ENCODE assay signal across 1 cellular context in the genomic region with DNA sequence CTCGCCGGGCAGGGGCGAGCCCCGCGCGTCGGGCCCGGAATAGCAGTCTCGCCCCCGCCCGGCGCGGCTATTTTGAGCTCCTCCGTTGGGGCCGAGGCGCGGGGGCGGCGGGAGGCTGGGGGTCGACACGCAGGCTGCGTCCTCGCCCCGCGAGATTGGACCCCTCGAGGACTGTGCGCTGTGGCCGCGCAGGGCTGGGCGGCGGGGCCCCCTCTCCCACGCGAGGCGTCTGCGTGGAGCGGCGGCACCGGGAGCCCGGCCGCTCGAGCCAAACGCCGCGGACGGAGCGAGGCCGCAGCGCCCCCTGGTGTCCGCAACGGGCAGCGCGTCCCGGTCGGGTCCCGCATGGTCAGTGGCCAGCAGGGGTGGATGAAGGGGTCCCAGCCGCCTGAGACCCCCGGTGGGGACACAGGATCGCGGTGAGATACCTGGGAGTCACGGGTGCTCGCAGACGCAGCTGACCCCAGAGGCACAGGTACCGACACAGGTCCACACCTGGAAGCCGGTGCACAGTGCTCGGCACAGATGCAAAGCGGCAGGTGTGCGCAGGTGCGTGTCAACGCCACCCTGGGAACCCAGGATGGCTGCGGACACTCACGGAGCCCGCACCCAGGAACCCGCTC.
A peak's percentile ranks its signal among the peaks of the same experiment; 100 is the strongest.
TF ChIP-seq lines count a peak whose summit lies in the region.

No MANE protein-coding gene starts in this region.

TF ChIP-seq in GM12878, 131 proteins besides CTCF, POLR2A, EP300 and RAD21 (continues in another document):
- no peak for TF ChIP-seq E2F8 (IDR thresholded peaks at IDR 0.05; ENCODE audit: low read depth, partially characterized antibody)
- no peak for TF ChIP-seq MTA3 (IDR thresholded peaks at IDR 0.05; ENCODE audit: borderline replicate concordance, low read length)
- TF ChIP-seq, protein P1, sequence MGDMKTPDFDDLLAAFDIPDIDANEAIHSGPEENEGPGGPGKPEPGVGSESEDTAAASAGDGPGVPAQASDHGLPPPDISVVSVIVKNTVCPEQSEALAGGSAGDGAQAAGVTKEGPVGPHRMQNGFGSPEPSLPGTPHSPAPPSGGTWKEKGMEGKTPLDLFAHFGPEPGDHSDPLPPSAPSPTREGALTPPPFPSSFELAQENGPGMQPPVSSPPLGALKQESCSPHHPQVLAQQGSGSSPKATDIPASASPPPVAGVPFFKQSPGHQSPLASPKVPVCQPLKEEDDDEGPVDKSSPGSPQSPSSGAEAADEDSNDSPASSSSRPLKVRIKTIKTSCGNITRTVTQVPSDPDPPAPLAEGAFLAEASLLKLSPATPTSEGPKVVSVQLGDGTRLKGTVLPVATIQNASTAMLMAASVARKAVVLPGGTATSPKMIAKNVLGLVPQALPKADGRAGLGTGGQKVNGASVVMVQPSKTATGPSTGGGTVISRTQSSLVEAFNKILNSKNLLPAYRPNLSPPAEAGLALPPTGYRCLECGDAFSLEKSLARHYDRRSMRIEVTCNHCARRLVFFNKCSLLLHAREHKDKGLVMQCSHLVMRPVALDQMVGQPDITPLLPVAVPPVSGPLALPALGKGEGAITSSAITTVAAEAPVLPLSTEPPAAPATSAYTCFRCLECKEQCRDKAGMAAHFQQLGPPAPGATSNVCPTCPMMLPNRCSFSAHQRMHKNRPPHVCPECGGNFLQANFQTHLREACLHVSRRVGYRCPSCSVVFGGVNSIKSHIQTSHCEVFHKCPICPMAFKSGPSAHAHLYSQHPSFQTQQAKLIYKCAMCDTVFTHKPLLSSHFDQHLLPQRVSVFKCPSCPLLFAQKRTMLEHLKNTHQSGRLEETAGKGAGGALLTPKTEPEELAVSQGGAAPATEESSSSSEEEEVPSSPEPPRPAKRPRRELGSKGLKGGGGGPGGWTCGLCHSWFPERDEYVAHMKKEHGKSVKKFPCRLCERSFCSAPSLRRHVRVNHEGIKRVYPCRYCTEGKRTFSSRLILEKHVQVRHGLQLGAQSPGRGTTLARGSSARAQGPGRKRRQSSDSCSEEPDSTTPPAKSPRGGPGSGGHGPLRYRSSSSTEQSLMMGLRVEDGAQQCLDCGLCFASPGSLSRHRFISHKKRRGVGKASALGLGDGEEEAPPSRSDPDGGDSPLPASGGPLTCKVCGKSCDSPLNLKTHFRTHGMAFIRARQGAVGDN (IDR thresholded peaks at IDR 0.05): peak; percentile 73
- no peak for TF ChIP-seq CBX3 (IDR thresholded peaks at IDR 0.05; ENCODE audit: borderline replicate concordance, low read depth)
- no peak for TF ChIP-seq TCF7 (IDR thresholded peaks at IDR 0.05; ENCODE audit: borderline replicate concordance)
- TF ChIP-seq SREBF1 (IDR thresholded peaks at IDR 0.05; ENCODE audit: low read length): no peak
- no peak for TF ChIP-seq NR2C2 (IDR thresholded peaks at IDR 0.05; ENCODE audit: borderline replicate concordance, control insufficient read depth, insufficient read length, low read depth)
- TF ChIP-seq SMAD5 (IDR thresholded peaks at IDR 0.05; ENCODE audit: low read depth): no peak
- TF ChIP-seq YBX1 (IDR thresholded peaks at IDR 0.05): no peak
- peak; percentile 86; the same call in 1 of the 2 replicates for TF ChIP-seq ZNF217 (IDR thresholded peaks at IDR 0.05)
- TF ChIP-seq, protein P2, sequence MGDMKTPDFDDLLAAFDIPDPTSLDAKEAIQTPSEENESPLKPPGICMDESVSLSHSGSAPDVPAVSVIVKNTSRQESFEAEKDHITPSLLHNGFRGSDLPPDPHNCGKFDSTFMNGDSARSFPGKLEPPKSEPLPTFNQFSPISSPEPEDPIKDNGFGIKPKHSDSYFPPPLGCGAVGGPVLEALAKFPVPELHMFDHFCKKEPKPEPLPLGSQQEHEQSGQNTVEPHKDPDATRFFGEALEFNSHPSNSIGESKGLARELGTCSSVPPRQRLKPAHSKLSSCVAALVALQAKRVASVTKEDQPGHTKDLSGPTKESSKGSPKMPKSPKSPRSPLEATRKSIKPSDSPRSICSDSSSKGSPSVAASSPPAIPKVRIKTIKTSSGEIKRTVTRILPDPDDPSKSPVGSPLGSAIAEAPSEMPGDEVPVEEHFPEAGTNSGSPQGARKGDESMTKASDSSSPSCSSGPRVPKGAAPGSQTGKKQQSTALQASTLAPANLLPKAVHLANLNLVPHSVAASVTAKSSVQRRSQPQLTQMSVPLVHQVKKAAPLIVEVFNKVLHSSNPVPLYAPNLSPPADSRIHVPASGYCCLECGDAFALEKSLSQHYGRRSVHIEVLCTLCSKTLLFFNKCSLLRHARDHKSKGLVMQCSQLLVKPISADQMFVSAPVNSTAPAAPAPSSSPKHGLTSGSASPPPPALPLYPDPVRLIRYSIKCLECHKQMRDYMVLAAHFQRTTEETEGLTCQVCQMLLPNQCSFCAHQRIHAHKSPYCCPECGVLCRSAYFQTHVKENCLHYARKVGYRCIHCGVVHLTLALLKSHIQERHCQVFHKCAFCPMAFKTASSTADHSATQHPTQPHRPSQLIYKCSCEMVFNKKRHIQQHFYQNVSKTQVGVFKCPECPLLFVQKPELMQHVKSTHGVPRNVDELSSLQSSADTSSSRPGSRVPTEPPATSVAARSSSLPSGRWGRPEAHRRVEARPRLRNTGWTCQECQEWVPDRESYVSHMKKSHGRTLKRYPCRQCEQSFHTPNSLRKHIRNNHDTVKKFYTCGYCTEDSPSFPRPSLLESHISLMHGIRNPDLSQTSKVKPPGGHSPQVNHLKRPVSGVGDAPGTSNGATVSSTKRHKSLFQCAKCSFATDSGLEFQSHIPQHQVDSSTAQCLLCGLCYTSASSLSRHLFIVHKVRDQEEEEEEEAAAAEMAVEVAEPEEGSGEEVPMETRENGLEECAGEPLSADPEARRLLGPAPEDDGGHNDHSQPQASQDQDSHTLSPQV (IDR thresholded peaks at IDR 0.05): peak; percentile 86; the same call in 1 of the 2 replicates
- TF ChIP-seq JUND (IDR thresholded peaks at IDR 0.05; ENCODE audit: low read depth, low read length): no peak
- TF ChIP-seq, protein P3, sequence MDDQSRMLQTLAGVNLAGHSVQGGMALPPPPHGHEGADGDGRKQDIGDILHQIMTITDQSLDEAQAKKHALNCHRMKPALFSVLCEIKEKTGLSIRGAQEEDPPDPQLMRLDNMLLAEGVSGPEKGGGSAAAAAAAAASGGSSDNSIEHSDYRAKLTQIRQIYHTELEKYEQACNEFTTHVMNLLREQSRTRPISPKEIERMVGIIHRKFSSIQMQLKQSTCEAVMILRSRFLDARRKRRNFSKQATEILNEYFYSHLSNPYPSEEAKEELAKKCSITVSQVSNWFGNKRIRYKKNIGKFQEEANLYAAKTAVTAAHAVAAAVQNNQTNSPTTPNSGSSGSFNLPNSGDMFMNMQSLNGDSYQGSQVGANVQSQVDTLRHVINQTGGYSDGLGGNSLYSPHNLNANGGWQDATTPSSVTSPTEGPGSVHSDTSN (IDR thresholded peaks at IDR 0.05; ENCODE audit: insufficient replicate concordance, low read depth, low read length): no peak
- TF ChIP-seq RB1 (IDR thresholded peaks at IDR 0.05; ENCODE audit: borderline replicate concordance): peak; percentile 80; the same call in 1 of the 2 replicates
- no peak for TF ChIP-seq IRF4 (IDR thresholded peaks at IDR 0.05; ENCODE audit: low read depth, low read length)
- TF ChIP-seq NR2C1 (IDR thresholded peaks at IDR 0.05): peak; percentile 46; the same call in 1 of the 2 replicates
- TF ChIP-seq CHD2 (IDR thresholded peaks at IDR 0.05; ENCODE audit: borderline replicate concordance, low read depth, low read length): no peak
- TF ChIP-seq MYB (IDR thresholded peaks at IDR 0.05; ENCODE audit: borderline replicate concordance, low read depth, low read length): no peak
- TF ChIP-seq EED (IDR thresholded peaks at IDR 0.05; ENCODE audit: low read depth): no peak
- TF ChIP-seq SMAD1 (IDR thresholded peaks at IDR 0.05; ENCODE audit: low read depth, partially characterized antibody): no peak
- TF ChIP-seq KDM1A (IDR thresholded peaks at IDR 0.05; ENCODE audit: borderline replicate concordance): no peak
- no peak for TF ChIP-seq ESRRA (IDR thresholded peaks at IDR 0.05; ENCODE audit: low read length)
- TF ChIP-seq MXI1 (IDR thresholded peaks at IDR 0.05; ENCODE audit: low read depth, low read length): 0 out of 2 replicates have a peak, but pooled peaks have one; percentile 38
- no peak for TF ChIP-seq CBFB (IDR thresholded peaks at IDR 0.05; ENCODE audit: low read depth)
- no peak for TF ChIP-seq ASH2L (IDR thresholded peaks at IDR 0.05; ENCODE audit: borderline replicate concordance, low read depth)
- no peak for TF ChIP-seq ZBED1 (IDR thresholded peaks at IDR 0.05; ENCODE audit: borderline replicate concordance)
- no peak for TF ChIP-seq NBN (IDR thresholded peaks at IDR 0.05)
- no peak for TF ChIP-seq SREBF2 (IDR thresholded peaks at IDR 0.05; ENCODE audit: low read length)
- TF ChIP-seq PML (IDR thresholded peaks at IDR 0.05; ENCODE audit: low read length): no peak
- TF ChIP-seq, protein P4, sequence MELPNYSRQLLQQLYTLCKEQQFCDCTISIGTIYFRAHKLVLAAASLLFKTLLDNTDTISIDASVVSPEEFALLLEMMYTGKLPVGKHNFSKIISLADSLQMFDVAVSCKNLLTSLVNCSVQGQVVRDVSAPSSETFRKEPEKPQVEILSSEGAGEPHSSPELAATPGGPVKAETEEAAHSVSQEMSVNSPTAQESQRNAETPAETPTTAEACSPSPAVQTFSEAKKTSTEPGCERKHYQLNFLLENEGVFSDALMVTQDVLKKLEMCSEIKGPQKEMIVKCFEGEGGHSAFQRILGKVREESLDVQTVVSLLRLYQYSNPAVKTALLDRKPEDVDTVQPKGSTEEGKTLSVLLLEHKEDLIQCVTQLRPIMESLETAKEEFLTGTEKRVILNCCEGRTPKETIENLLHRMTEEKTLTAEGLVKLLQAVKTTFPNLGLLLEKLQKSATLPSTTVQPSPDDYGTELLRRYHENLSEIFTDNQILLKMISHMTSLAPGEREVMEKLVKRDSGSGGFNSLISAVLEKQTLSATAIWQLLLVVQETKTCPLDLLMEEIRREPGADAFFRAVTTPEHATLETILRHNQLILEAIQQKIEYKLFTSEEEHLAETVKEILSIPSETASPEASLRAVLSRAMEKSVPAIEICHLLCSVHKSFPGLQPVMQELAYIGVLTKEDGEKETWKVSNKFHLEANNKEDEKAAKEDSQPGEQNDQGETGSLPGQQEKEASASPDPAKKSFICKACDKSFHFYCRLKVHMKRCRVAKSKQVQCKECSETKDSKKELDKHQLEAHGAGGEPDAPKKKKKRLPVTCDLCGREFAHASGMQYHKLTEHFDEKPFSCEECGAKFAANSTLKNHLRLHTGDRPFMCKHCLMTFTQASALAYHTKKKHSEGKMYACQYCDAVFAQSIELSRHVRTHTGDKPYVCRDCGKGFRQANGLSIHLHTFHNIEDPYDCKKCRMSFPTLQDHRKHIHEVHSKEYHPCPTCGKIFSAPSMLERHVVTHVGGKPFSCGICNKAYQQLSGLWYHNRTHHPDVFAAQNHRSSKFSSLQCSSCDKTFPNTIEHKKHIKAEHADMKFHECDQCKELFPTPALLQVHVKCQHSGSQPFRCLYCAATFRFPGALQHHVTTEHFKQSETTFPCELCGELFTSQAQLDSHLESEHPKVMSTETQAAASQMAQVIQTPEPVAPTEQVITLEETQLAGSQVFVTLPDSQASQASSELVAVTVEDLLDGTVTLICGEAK (IDR thresholded peaks at IDR 0.05; ENCODE audit: borderline replicate concordance): no peak
- TF ChIP-seq RUNX3 (IDR thresholded peaks at IDR 0.05; ENCODE audit: low read length): no peak
- TF ChIP-seq CBX5 (IDR thresholded peaks at IDR 0.05; ENCODE audit: low read depth): no peak
- TF ChIP-seq ZNF384 (IDR thresholded peaks at IDR 0.05; ENCODE audit: borderline replicate concordance, low read depth, low read length): no peak
- TF ChIP-seq TAF1 (IDR thresholded peaks at IDR 0.05; ENCODE audit: borderline replicate concordance, low read depth, low read length): no peak
- no peak for TF ChIP-seq STAT3 (IDR thresholded peaks at IDR 0.05; ENCODE audit: low read depth, low read length)
- peak; percentile 73; the same call in 1 of the 2 replicates for TF ChIP-seq YY1 (IDR thresholded peaks at IDR 0.05; ENCODE audit: low read depth, low read length)
- peak; percentile 94 for TF ChIP-seq DPF2 (IDR thresholded peaks at IDR 0.05)
- peak; percentile 47 to 76; a peak in 3 of 4 replicates for TF ChIP-seq BHLHE40 (IDR thresholded peaks at IDR 0.05; ENCODE audit: borderline replicate concordance in 1 of 2, low read depth in 2 of 2, low read length in 1 of 2)
- no peak for TF ChIP-seq MTA2 (IDR thresholded peaks at IDR 0.05; ENCODE audit: low read depth)
- peak; percentile 96 for TF ChIP-seq NKRF (conservative IDR thresholded peaks at IDR 0.05)
- TF ChIP-seq CEBPB (IDR thresholded peaks at IDR 0.05; ENCODE audit: borderline replicate concordance in 1 of 2, low read depth in 2 of 2, low read length in 2 of 2): 0 out of 4 replicates have a peak, but pooled peaks of 1 of the 2 experiments have one; percentile 7
- TF ChIP-seq HDAC2 (IDR thresholded peaks at IDR 0.05): no peak
